26 cellular contexts compared by ENCODE assay signal in genomic region chr5:51558682-51559081, GRCh38.
"Had no signal": no experiment of that assay in that cellular context is flagged by ENCODE, and none has a peak within 500 bp of the region (broad histone marks: within the 10 kb centered on the region; RNA-seq: fewer than 3 reads in every experiment).

No MANE protein-coding gene starts in this region.

- DNase-seq: activated effector memory CD4-positive, alpha-beta T cell treated with anti-CD3 and anti-CD28 coated beads, Interleukin-2, amount 50 U/mL, for 16 hours; activated effector memory CD4-positive, alpha-beta T cell treated with Interleukin-2 at 50 U/mL for 16 hours; activated gamma-delta T cell; activated gamma-delta T cell treated with Interleukin-2 at 50 U/mL for 16 hours; activated naive CD4-positive, alpha-beta T cell; activated naive CD4-positive, alpha-beta T cell treated with anti-CD3 and anti-CD28 coated beads for 36 hours; activated naive CD4-positive, alpha-beta T cell treated with anti-CD3 and anti-CD28 coated beads, Interleukin-2, amount 10 ng/mL, durations not matched to agents 7 days and 5 days; activated naive CD4-positive, alpha-beta T cell treated with anti-CD3 and anti-CD28 coated beads, Interleukin-2, amount 50 U/mL, for 16 hours; activated naive CD4-positive, alpha-beta T cell treated with Interleukin-2 at 50 U/mL for 16 hours; activated naive CD8-positive, alpha-beta T cell treated with anti-CD3 and anti-CD28 coated beads for 36 hours; activated naive CD8-positive, alpha-beta T cell treated with anti-CD3 and anti-CD28 coated beads, Interleukin-2, amount 10 ng/mL, durations not matched to agents 7 days and 5 days; activated naive CD8-positive, alpha-beta T cell treated with anti-CD3 and anti-CD28 coated beads, Interleukin-2, amount 50 U/mL, for 24 hours; activated T-cell treated with anti-CD3 and anti-CD28 coated beads, Interleukin-2, amount 50 U/mL, for 24 hours; activated T-cell treated with anti-CD3 and anti-CD28 coated beads, Interleukin-2, amount 50 U/mL, for 4 hours; activated T-cell treated with anti-CD3 and anti-CD28 coated beads, Interleukin-2, amount 50 U/mL, for 48 hours; activated T-cell treated with anti-CD3 and anti-CD28 coated beads, Interleukin-2, amount 50 U/mL, for 72 hours; adrenal gland; amniotic stem cell; amygdala; anterior cingulate cortex; aorta; body of pancreas; brain microvascular endothelial cell; caudate nucleus; central memory CD4-positive, alpha-beta T cell; cerebellar nuclear complex had no signal
